In genomic region chr5:170757182-170757601, GRCh38 we compare ENCODE assay signal across 10 cellular contexts. TPM values are rescaled to one million over a fixed set of nuclear protein-coding genes. Genes with fewer than 3 reads are reported as not detected.
DNase-seq lines count a peak whose midpoint lies in the region; FAIRE-seq and TF ChIP-seq lines count a peak whose summit lies in the region.
"Had no signal": no experiment of that assay in that cellular context is flagged by ENCODE, and none has a peak within 500 bp of the region (broad histone marks: within the 10 kb centered on the region; RNA-seq: fewer than 3 reads in every experiment).

No MANE protein-coding gene starts in this region.

- intact Hi-C loops in Caco-2 (cut with micrococcal nuclease; ENCODE audit: unreplicated experiment) (loop anchor here (1.0 kb wide), 1 partner anchor 11 kb away; no protein-coding TSS in a partner anchor), PC-9 (cut with micrococcal nuclease; ENCODE audit: unreplicated experiment) (loop anchor here (1.0 to 10.0 kb wide), 3 partner anchors 11 to 1405 kb away; no protein-coding TSS in a partner anchor)

- H3K9me3 ChIP-seq in Caco-2 (no peaks in the 10 kb centered on the region), GM23248 (ENCODE audit: low read depth) (no peaks in the 10 kb centered on the region), PC-9 (ENCODE audit: insufficient read depth, low read depth) (no peaks in the 10 kb centered on the region)

- no peak overlapping the region for H3K4me3 Mint-ChIP-seq in Caco-2 (ENCODE audit: unreplicated experiment)
- no peak overlapping the region for H3K4me3 Mint-ChIP-seq in activated T-cell treated with anti-CD3 and anti-CD28 coated beads, Interleukin-2, amount 50 U/mL, for 24 hours

- no peaks in the 10 kb centered on the region for H3F3A ChIP-seq in GM23248 (ENCODE audit: insufficient read depth)
- peaks cover 43% of the 10 kb centered on the region for H3F3A ChIP-seq in PC-9 (ENCODE audit: insufficient read depth, low read depth)

- H3K4me2 ChIP-seq in GM23248 (ENCODE audit: unreplicated experiment) (no peak overlapping the region), PC-9 (peak overlapping the region; percentile 30)

- POLR2A ChIA-PET in Caco-2 (lab: Charles Lee) = no interaction called here
- POLR2A ChIA-PET in PC-9 (lab: Charles Lee; ENCODE audit: unreplicated experiment) = interaction anchor here (0.6 kb wide), 1 partner anchor 21 kb away, joined by 6 read pairs; no protein-coding TSS in a partner anchor

- no peaks in the 10 kb centered on the region for H3K36me3 Mint-ChIP-seq in Caco-2 (ENCODE audit: insufficient read depth, unreplicated experiment)
- H3K36me3 Mint-ChIP-seq in activated T-cell treated with anti-CD3 and anti-CD28 coated beads, Interleukin-2, amount 50 U/mL, for 24 hours (ENCODE audit: low read depth) = no peaks in the 10 kb centered on the region

- H3K9me3 Mint-ChIP-seq in Caco-2 (ENCODE audit: unreplicated experiment) = peaks cover 20% of the 10 kb centered on the region
- no peaks in the 10 kb centered on the region for H3K9me3 Mint-ChIP-seq in activated T-cell treated with anti-CD3 and anti-CD28 coated beads, Interleukin-2, amount 50 U/mL, for 24 hours

- BruUV-seq in Caco-2 (replicated peaks; lab: Mats Ljungman, UMichigan) (no TSS peak), PC-9 (replicated peaks; lab: Mats Ljungman, UMichigan) (no TSS peak)

- DNase-seq in Caco-2 (peak in 1 of 2 experiments; percentile 39), GM23248 (peak; percentile 49), PC-9 (peak; percentile 45 to 96), kidney epithelial cell (ENCODE audit: low read depth) (peak; percentile 52), GM12891 (ENCODE audit: insufficient read length, low spot score) (no peak), C1 segment of cervical spinal cord (lab: John Stamatoyannopoulos, UW) (no peak), NAMALWA (ENCODE audit: low spot score) (no peak)
- no peak for DNase-seq in activated T-cell treated with anti-CD3 and anti-CD28 coated beads, Interleukin-2, amount 50 U/mL, for 24 hours
- DNase-seq: activated T-cell treated with anti-CD3 and anti-CD28 coated beads for 4 hours had no signal

- TF ChIP-seq CTCF in Caco-2 (IDR thresholded peaks at IDR 0.05; ENCODE audit: insufficient read depth in 1 of 2, low read depth in 1 of 2, low read length in 1 of 2, severe bottlenecking in 1 of 2, unreplicated experiment in 1 of 2) = no peak
- no peak for TF ChIP-seq CTCF in PC-9 (conservative IDR thresholded peaks at IDR 0.05)
- TF ChIP-seq CTCF in kidney epithelial cell (IDR thresholded peaks at IDR 0.05; ENCODE audit: insufficient read depth, low read length, poor library complexity, severe bottlenecking) = no peak

- no peak overlapping the region for H3K9ac ChIP-seq in GM23248

- H2AFZ ChIP-seq in GM23248 = no peak overlapping the region
- H2AFZ ChIP-seq in PC-9 = no peak overlapping the region

- FAIRE-seq in GM12891 (lab: Jason Lieb, UNC) = no peak

- TF ChIP-seq POLR2A in GM12891 (IDR thresholded peaks at IDR 0.05; ENCODE audit: low read depth, low read length) = no peak

- CTCF ChIA-PET in Caco-2 (lab: Charles Lee) = no interaction called here
- CTCF ChIA-PET in PC-9 (lab: Charles Lee) = interaction anchor here (0.6 kb wide), 1 partner anchor 1711 kb away, joined by 17 read pairs; no protein-coding TSS in a partner anchor

- H3K4me3 ChIP-seq in Caco-2 (ENCODE audit: low read depth, low read length) (no peak overlapping the region), GM23248 (no peak overlapping the region), PC-9 (no peak overlapping the region), kidney epithelial cell (ENCODE audit: low read depth, low read length) (no peak overlapping the region)

- no peaks in the 10 kb centered on the region for H4K20me1 ChIP-seq in GM23248 (ENCODE audit: insufficient read depth)
- no peaks in the 10 kb centered on the region for H4K20me1 ChIP-seq in PC-9 (ENCODE audit: insufficient read depth)

- H3K27ac Mint-ChIP-seq in Caco-2 (ENCODE audit: unreplicated experiment) = peak overlapping the region; percentile 58
- H3K27ac Mint-ChIP-seq in activated T-cell treated with anti-CD3 and anti-CD28 coated beads, Interleukin-2, amount 50 U/mL, for 24 hours = no peak overlapping the region

- in situ Hi-C loops in GM23248 (cut with MboI) = no loop called here

- peaks cover 30% of the 10 kb centered on the region for H3K4me1 Mint-ChIP-seq in Caco-2 (ENCODE audit: low read depth, unreplicated experiment)
- no peaks in the 10 kb centered on the region for H3K4me1 Mint-ChIP-seq in activated T-cell treated with anti-CD3 and anti-CD28 coated beads, Interleukin-2, amount 50 U/mL, for 24 hours (ENCODE audit: low read depth)

- H3K27ac ChIP-seq in GM23248 = no peak overlapping the region
- peak overlapping the region; percentile 74 for H3K27ac ChIP-seq in PC-9
- H3K27ac ChIP-seq: C4-2B had no signal

- H3K9me2 ChIP-seq in GM23248 (ENCODE audit: insufficient read depth) (no peaks in the 10 kb centered on the region), PC-9 (ENCODE audit: insufficient read depth) (no peaks in the 10 kb centered on the region)

- H3K27me3 ChIP-seq in Caco-2 (replicated peaks; ENCODE audit: control insufficient read depth, insufficient read depth, low read length) (no peaks in the 10 kb centered on the region), GM23248 (replicated peaks; ENCODE audit: insufficient read depth) (peaks cover 7% of the 10 kb centered on the region), PC-9 (ENCODE audit: insufficient read depth, low read depth) (no peaks in the 10 kb centered on the region), kidney epithelial cell (ENCODE audit: control insufficient read depth, insufficient read depth, low read length) (no peaks in the 10 kb centered on the region)

- WGBS in GM23248 (ENCODE audit: low coverage in 1 of 2, low lambda C conversion rate in 2 of 2, missing lambda C conversion rate in 2 of 2), 2 experiments = 0 to 4% methylated on average over 4 of the region's 4 CpGs

- H3K79me2 ChIP-seq in GM23248 (ENCODE audit: insufficient read depth) (no peaks in the 10 kb centered on the region), PC-9 (ENCODE audit: low read depth) (no peaks in the 10 kb centered on the region)

- H3K4me1 ChIP-seq in Caco-2 (peaks cover 33% of the 10 kb centered on the region), GM23248 (ENCODE audit: insufficient read depth) (0 out of 2 replicates have a peak, but pooled peaks cover 3% of the 10 kb centered on the region), PC-9 (replicated peaks; ENCODE audit: insufficient read depth) (peaks cover 66% of the 10 kb centered on the region)

- no peaks in the 10 kb centered on the region for H3K27me3 Mint-ChIP-seq in Caco-2 (ENCODE audit: insufficient read depth, unreplicated experiment)
- H3K27me3 Mint-ChIP-seq in activated T-cell treated with anti-CD3 and anti-CD28 coated beads, Interleukin-2, amount 50 U/mL, for 24 hours = no peaks in the 10 kb centered on the region

- no peaks in the 10 kb centered on the region; the same call in 1 of the 2 replicates for H3K36me3 ChIP-seq in Caco-2 (ENCODE audit: control insufficient read depth, insufficient read depth, low read length)
- no peaks in the 10 kb centered on the region for H3K36me3 ChIP-seq in GM23248 (ENCODE audit: low read depth)
- no peaks in the 10 kb centered on the region for H3K36me3 ChIP-seq in PC-9 (ENCODE audit: low read depth)
- H3K36me3 ChIP-seq in kidney epithelial cell (ENCODE audit: control insufficient read depth, insufficient read depth, low read length) = no peaks in the 10 kb centered on the region

TF ChIP-seq in GM12891, 5 proteins besides CTCF, POLR2A, EP300 and RAD21:
- TF ChIP-seq POLR2AphosphoS5 (IDR thresholded peaks at IDR 0.05; ENCODE audit: low read depth, low read length) (no peak), SPI1 (IDR thresholded peaks at IDR 0.05; ENCODE audit: low read depth, low read length) (no peak), PAX5 (IDR thresholded peaks at IDR 0.05; ENCODE audit: insufficient read depth, low read length, severe bottlenecking) (no peak), TAF1 (IDR thresholded peaks at IDR 0.05; ENCODE audit: low read depth, low read length) (no peak), POU2F2 (IDR thresholded peaks at IDR 0.05; ENCODE audit: low read depth, low read length) (no peak)

RNA-seq across cellular contexts. Expression of gene GABRP, which starts 26.3 kb away (rescaled TPM):
- 4.8 and 8.8 TPM in 2 replicates for total RNA-seq in Caco-2 (2022)
- not detected in 2 replicates for total RNA-seq in GM23248 (2014; rRNA removed; shearing (Covaris generic))
- polyA plus RNA-seq in GM23248 (2016; fragmentation: Nextera tagmentation; extraction: Ambion mirVana) = not detected in 2 replicates
- total RNA-seq in PC-9 (2021) = 2.1 and 5.2 TPM in 2 replicates
- total RNA-seq in kidney epithelial cell = 0.14 and 0.50 TPM in 2 replicates
- not detected for polyA plus RNA-seq in GM12891 (2012; ENCODE audit: low read depth, missing spikeins)

Comparison
In these comparisons a context has a peak if more than half of its experiments do, and no peak if none do; other contexts are left out.
1. DNase-seq: peak in GM23248 (single experiment), PC-9 (2 of 2) and kidney epithelial cell (single experiment); none in GM12891 (single experiment), C1 segment of cervical spinal cord (0 of 14), NAMALWA (single experiment) and activated T-cell treated with anti-CD3 and anti-CD28 coated beads, Interleukin-2, amount 50 U/mL, for 24 hours (single experiment).